Comparison of ENCODE assay signal across 10 cellular contexts in genomic region chr13:97978661-97979450, GRCh38. TPM values are rescaled to one million over a fixed set of nuclear protein-coding genes. Genes with fewer than 3 reads are reported as not detected.
DNase-seq lines count a peak whose midpoint lies in the region; ATAC-seq, FAIRE-seq and TF ChIP-seq lines count a peak whose summit lies in the region.
"Had no signal": no experiment of that assay in that cellular context is flagged by ENCODE, and none has a peak within 500 bp of the region (broad histone marks: within the 10 kb centered on the region; RNA-seq: fewer than 3 reads in every experiment).

No MANE protein-coding gene starts in this region.

- H3K27ac ChIP-seq in DOHH2 (ENCODE audit: low read depth, low read length) (no peak overlapping the region), HUES48 (ENCODE audit: low read depth, low read length) (peak overlapping the region; percentile 91), pancreas (no peak overlapping the region)

- 0 out of 2 replicates have a peak overlapping the region, but pooled peaks have one; percentile 18 for H3K9ac ChIP-seq in HUES48 (ENCODE audit: low read depth, low read length)

- H3K9me3 ChIP-seq in DOHH2 (ENCODE audit: control insufficient read depth, insufficient read depth, low read length) (no peaks in the 10 kb centered on the region), HUES48 (ENCODE audit: control insufficient read depth, insufficient read depth, low read length) (no peaks in the 10 kb centered on the region), pancreas (no peaks in the 10 kb centered on the region)

- no peak overlapping the region for H3K27ac Mint-ChIP-seq in naive thymus-derived CD8-positive, alpha-beta T cell

- ATAC-seq in naive thymus-derived CD8-positive, alpha-beta T cell = no peak
- no peak for ATAC-seq in pancreas

- H4K20me1 ChIP-seq in DOHH2 (ENCODE audit: control insufficient read depth, insufficient read depth, low read depth, low read length) = peaks cover 27% of the 10 kb centered on the region

- 68 to 81% methylated on average over 5 of the region's 5 CpGs for WGBS in pancreas, 2 donors

- H3K9me3 Mint-ChIP-seq in naive thymus-derived CD8-positive, alpha-beta T cell = no peaks in the 10 kb centered on the region

- intact Hi-C loops in pancreas (cut with DNase I) = no loop called here

- in situ Hi-C loops in astrocyte of the spinal cord (cut with HindIII; ENCODE audit: low sequenced_read_pairs) = no loop called here

- H3K27me3 Mint-ChIP-seq in naive thymus-derived CD8-positive, alpha-beta T cell = no peaks in the 10 kb centered on the region

- peak overlapping the region in 7 of 10 donors; percentile 2 to 95 (median 27) for H3K4me3 Mint-ChIP-seq in naive thymus-derived CD8-positive, alpha-beta T cell

- H3K4me1 Mint-ChIP-seq in naive thymus-derived CD8-positive, alpha-beta T cell = peaks cover 18 to 52% (median 51%) of the 10 kb centered on the region in 4 donors

- H3K79me2 ChIP-seq in DOHH2 (ENCODE audit: control insufficient read depth, low read length) = peaks cover 73% of the 10 kb centered on the region

- peaks cover 43% of the 10 kb centered on the region for H3K4me1 ChIP-seq in DOHH2 (ENCODE audit: control insufficient read depth, low read length)
- peaks cover 15% of the 10 kb centered on the region; the same call in 1 of the 2 replicates for H3K4me1 ChIP-seq in HUES48 (ENCODE audit: control insufficient read depth, insufficient read depth, low read length)
- H3K4me1 ChIP-seq in pancreas = peaks cover 0 to 25% (median 15%) of the 10 kb centered on the region in 3 donors

- no peak for FAIRE-seq in pancreas (lab: Jason Lieb, UNC)

- peak overlapping the region; percentile 71 for H3K4me2 ChIP-seq in DOHH2 (ENCODE audit: low read length)

- TF ChIP-seq CTCF in DOHH2 (IDR thresholded peaks at IDR 0.05; ENCODE audit: low read depth, low read length, poor library complexity, severe bottlenecking) = no peak
- no peak for TF ChIP-seq CTCF in astrocyte of the spinal cord (IDR thresholded peaks at IDR 0.05; ENCODE audit: low read depth, low read length)
- TF ChIP-seq CTCF in pancreas (IDR thresholded peaks at IDR 0.05) = no peak

- H3K4me3 ChIP-seq in DOHH2 (ENCODE audit: low read length) = peak overlapping the region; percentile 82
- H3K4me3 ChIP-seq in HUES48 (ENCODE audit: low read depth, low read length) = peak overlapping the region; percentile 97
- no peak overlapping the region for H3K4me3 ChIP-seq in astrocyte of the spinal cord (ENCODE audit: low read depth, low read length)
- peak overlapping the region in 1 of 4 donors; percentile 88 for H3K4me3 ChIP-seq in pancreas

- H3F3A ChIP-seq in DOHH2 (ENCODE audit: control insufficient read depth, insufficient read depth) = peaks cover 3% of the 10 kb centered on the region

- H3K9me2 ChIP-seq in DOHH2 (replicated peaks; ENCODE audit: control insufficient read depth, low read length) = no peaks in the 10 kb centered on the region

- peaks cover 0 to 20% (median 0%) of the 10 kb centered on the region in 3 donors for H3K36me3 Mint-ChIP-seq in naive thymus-derived CD8-positive, alpha-beta T cell

- POLR2A ChIA-PET in naive thymus-derived CD8-positive, alpha-beta T cell (lab: Charles Lee) = interaction anchor here (1.1 kb wide), 1 partner anchor 545 kb away, joined by 3 read pairs; the partner anchor contains the start of gene RAP2A

- H3K27me3 ChIP-seq in DOHH2 (ENCODE audit: control insufficient read depth, low read length) (no peaks in the 10 kb centered on the region), HUES48 (ENCODE audit: control insufficient read depth, insufficient read depth, low read length) (no peaks in the 10 kb centered on the region), pancreas (no peaks in the 10 kb centered on the region)

- H3K36me3 ChIP-seq in DOHH2 (ENCODE audit: control insufficient read depth, low read length) = peaks cover 62% of the 10 kb centered on the region
- peaks cover 42% of the 10 kb centered on the region for H3K36me3 ChIP-seq in HUES48 (ENCODE audit: control insufficient read depth, insufficient read depth, low read length)
- H3K36me3 ChIP-seq in pancreas = peaks cover 0 to 7% (median 0%) of the 10 kb centered on the region in 3 donors

- DNase-seq in astrocyte of the spinal cord (ENCODE audit: low read depth, low spot score) = peak; percentile 31
- DNase-seq in naive thymus-derived CD8-positive, alpha-beta T cell = no peak
- no peak for DNase-seq in SHP77 treated with DMSO at 0.1 percent for 48 hours (lab: John Stamatoyannopoulos, UW)
- no peak for DNase-seq in NCI-H1105 (lab: John Stamatoyannopoulos, UW)
- no peak for DNase-seq in OCI-M2 (lab: John Stamatoyannopoulos, UW; ENCODE audit: unreplicated experiment)
- DNase-seq in pancreas = no peak
- DNase-seq: activated naive CD4-positive, alpha-beta T cell treated with anti-CD3 and anti-CD28 coated beads, Interleukin-2, amount 50 U/mL, for 16 hours; islet precursor cell had no signal

RNA-seq across cellular contexts. Expression of gene IPO5, which starts 25.4 kb away (rescaled TPM):
- total RNA-seq in naive thymus-derived CD8-positive, alpha-beta T cell = 10 to 100 TPM; 86.5 to 94.1 TPM
- polyA plus RNA-seq in naive thymus-derived CD8-positive, alpha-beta T cell = 10 to 100 TPM; 33.1 to 38.8 (median 37.1) TPM
- 100 to 1,000 TPM in 4 of 6 donors, 10 to 100 TPM in 2; 80.4 to 140 (median 105) TPM for total RNA-seq in pancreas
- polyA plus RNA-seq in pancreas = 10 to 100 TPM; 32.6 to 35.8 TPM
